Comparison of ENCODE assay signal across 7 cellular contexts in genomic region chr12:76127588-76127987, GRCh38.
"Had no signal": no experiment of that assay in that cellular context is flagged by ENCODE, and none has a peak within 500 bp of the region (broad histone marks: within the 10 kb centered on the region; RNA-seq: fewer than 3 reads in every experiment).

No MANE protein-coding gene starts in this region.

- H3K4me3 Mint-ChIP-seq: IgD-negative memory B cell had no signal

- H3K27ac Mint-ChIP-seq: IgD-negative memory B cell had no signal

- H3K27ac ChIP-seq: HL-60, KMS-11 had no signal

- H3K36me3 Mint-ChIP-seq: IgD-negative memory B cell had no signal

- FAIRE-seq: HTR-8/SVneo had no signal

- DNase-seq: IMR-90, KBM-7, KG1 had no signal

- H3K9ac ChIP-seq: KMS-11 had no signal

- H3K4me2 ChIP-seq: KMS-11 had no signal
